In genomic region chr9:118192807-118193206, GRCh38 we compare ENCODE assay signal across 34 cellular contexts.
"Had no signal": no experiment of that assay in that cellular context is flagged by ENCODE, and none has a peak within 500 bp of the region (broad histone marks: within the 10 kb centered on the region; RNA-seq: fewer than 3 reads in every experiment).

No MANE protein-coding gene starts in this region.

- DNase-seq: Karpas-422, Kasumi-1, MG63, MM.1S, MV-4-11, NCI-H1048, NCI-H1092, NCI-H1092 treated with DMSO at 0.1 percent for 48 hours, NCI-H1105, NCI-H1105 treated with DMSO at 0.1 percent for 48 hours, NCI-H1417, NCI-H1417 treated with DMSO at 0.1 percent for 48 hours, NCI-H1436, NCI-H1436 treated with DMSO at 0.1 percent for 48 hours, NCI-H146, NCI-H1694, NCI-H1694 treated with DMSO at 0.1 percent for 48 hours, NCI-H187, NCI-H187 treated with DMSO at 0.1 percent for 48 hours, NCI-H1930, NCI-H2029, NCI-H2029 treated with DMSO at 0.1 percent for 48 hours, NCI-H2081, NCI-H2081 treated with DMSO at 0.1 percent for 48 hours, NCI-H2107, NCI-H2171, NCI-H2171 treated with DMSO at 0.1 percent for 48 hours, NCI-H2227 treated with DMSO at 0.1 percent for 48 hours, NCI-H226, NCI-H345, NCI-H446, NCI-H446 treated with DMSO at 0.1 percent for 48 hours, NCI-H510A, NCI-H510A treated with DMSO at 0.1 percent for 48 hours had no signal

- H3K9me3 ChIP-seq: MG63 had no signal

- H3K36me3 ChIP-seq: MG63 had no signal

- H3K27me3 ChIP-seq: MG63 had no signal

- H3K4me3 ChIP-seq: MG63 had no signal
